ENCODE assay signal across 25 cellular contexts in the genomic region with DNA sequence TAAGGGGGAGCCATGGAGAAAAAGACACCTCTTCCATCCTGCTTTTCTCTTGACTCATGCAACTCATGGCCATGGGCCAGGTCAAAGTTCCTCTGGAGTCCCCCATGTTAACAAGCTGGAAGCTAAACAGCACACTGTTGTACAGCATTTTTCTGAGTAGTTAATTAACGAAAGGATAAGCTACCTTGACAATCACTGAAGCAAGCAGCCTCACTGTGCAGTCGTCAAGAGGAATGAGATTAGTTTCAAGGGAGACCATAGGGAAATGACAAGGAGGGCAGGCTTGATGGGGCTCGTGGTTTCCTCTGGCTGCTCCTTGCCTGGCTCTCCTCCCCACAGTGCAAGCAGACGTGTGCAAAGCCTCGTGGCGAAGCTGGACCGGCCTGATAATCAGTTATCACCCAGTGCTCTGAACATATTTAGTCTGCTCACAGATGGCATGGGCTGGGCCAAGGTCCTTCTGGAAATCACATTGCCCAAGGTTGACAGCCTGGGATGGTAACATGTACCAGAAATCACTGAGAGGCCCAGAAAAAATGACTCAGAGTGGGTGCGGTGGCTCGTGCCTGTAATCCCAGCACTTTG.
"Had no signal": no experiment of that assay in that cellular context is flagged by ENCODE, and none has a peak within 500 bp of the region (broad histone marks: within the 10 kb centered on the region; RNA-seq: fewer than 3 reads in every experiment).

No MANE protein-coding gene starts in this region.

- H3K27ac Mint-ChIP-seq: activated naive CD4-positive, alpha-beta T cell treated with anti-CD3 and anti-CD28 coated beads, Interleukin-2, amount 50 U/mL, for 24 hours; mesothelial cell of epicardium; stimulated activated naive CD8-positive, alpha-beta T cell treated with anti-CD3 and anti-CD28 coated beads, Interleukin-15, Interleukin-2, amounts not matched to agents 100 ng/mL and 50 ng/mL, for 24 hours; T-cell; T-helper 2 cell treated with Interferon-gamma antibody and Interleukin-4, amounts not matched to agents 5 μg/mL and 100 μg/mL, for 36 hours had no signal

- H3K9me3 Mint-ChIP-seq: activated naive CD4-positive, alpha-beta T cell treated with anti-CD3 and anti-CD28 coated beads, Interleukin-2, amount 50 U/mL, for 24 hours; stimulated activated naive CD8-positive, alpha-beta T cell treated with anti-CD3 and anti-CD28 coated beads, Interleukin-15, Interleukin-2, amounts not matched to agents 100 ng/mL and 50 ng/mL, for 24 hours; T-helper 2 cell treated with Interferon-gamma antibody and Interleukin-4, amounts not matched to agents 5 μg/mL and 100 μg/mL, for 36 hours had no signal

- H3K4me1 Mint-ChIP-seq: activated naive CD4-positive, alpha-beta T cell treated with anti-CD3 and anti-CD28 coated beads, Interleukin-2, amount 50 U/mL, for 24 hours; naive thymus-derived CD8-positive, alpha-beta T cell; T-cell had no signal

- H3K4me3 ChIP-seq: dorsolateral prefrontal cortex, gastroesophageal sphincter, heart left ventricle, left ventricle myocardium inferior, pancreas, right lobe of liver, skin epidermis, thyroid gland, upper lobe of right lung had no signal

- DNase-seq: activated CD4-positive, alpha-beta T cell treated with anti-CD3 and anti-CD28 coated beads for 1 hour; activated CD4-positive, alpha-beta T cell treated with anti-CD3 and anti-CD28 coated beads, Interleukin-2, amount 50 U/mL, for 1 hour; activated gamma-delta T cell treated with Interleukin-2 at 50 U/mL for 16 hours; activated T-cell treated with anti-CD3 and anti-CD28 coated beads, Interleukin-2, amount 50 U/mL, for 1 hour; aorta; islet precursor cell; left ventricle myocardium inferior; mammary epithelial cell; naive thymus-derived CD8-positive, alpha-beta T cell; pancreas; right lobe of liver; stimulated activated CD4-positive, alpha-beta T cell treated with anti-CD3 and anti-CD28 coated beads, Interleukin-1b, Interleukin-23, amount 100 ng/mL, for 48 hours; T-cell; thyroid gland; upper lobe of right lung; WERI-Rb-1 had no signal

- H3K4me3 Mint-ChIP-seq: activated naive CD4-positive, alpha-beta T cell treated with anti-CD3 and anti-CD28 coated beads, Interleukin-2, amount 50 U/mL, for 24 hours; brain; mesothelial cell of epicardium; naive thymus-derived CD8-positive, alpha-beta T cell; stimulated activated naive CD8-positive, alpha-beta T cell treated with anti-CD3 and anti-CD28 coated beads, Interleukin-15, Interleukin-2, amounts not matched to agents 100 ng/mL and 50 ng/mL, for 24 hours; T-cell; T-helper 2 cell treated with Interferon-gamma antibody and Interleukin-4, amounts not matched to agents 5 μg/mL and 100 μg/mL, for 36 hours had no signal

- H3K27me3 Mint-ChIP-seq: activated naive CD4-positive, alpha-beta T cell treated with anti-CD3 and anti-CD28 coated beads, Interleukin-2, amount 50 U/mL, for 24 hours; stimulated activated naive CD8-positive, alpha-beta T cell treated with anti-CD3 and anti-CD28 coated beads, Interleukin-15, Interleukin-2, amounts not matched to agents 100 ng/mL and 50 ng/mL, for 24 hours had no signal

- H3K36me3 Mint-ChIP-seq: activated naive CD4-positive, alpha-beta T cell treated with anti-CD3 and anti-CD28 coated beads, Interleukin-2, amount 50 U/mL, for 24 hours; brain; naive thymus-derived CD8-positive, alpha-beta T cell; T-cell had no signal

- H3K36me3 ChIP-seq: gastroesophageal sphincter, heart left ventricle, left ventricle myocardium inferior, pancreas, right lobe of liver, thyroid gland, upper lobe of right lung, WERI-Rb-1 had no signal

- H3K9me3 ChIP-seq: gastroesophageal sphincter, pancreas, right lobe of liver, thyroid gland, upper lobe of right lung had no signal

- ATAC-seq: gastroesophageal sphincter; naive thymus-derived CD8-positive, alpha-beta T cell; pancreas; right lobe of liver; T-cell; upper lobe of right lung had no signal

- H3K27ac ChIP-seq: gastroesophageal sphincter, heart left ventricle, left ventricle myocardium inferior, pancreas, right lobe of liver, skin epidermis, thyroid gland, upper lobe of right lung, WERI-Rb-1 had no signal

- H3K27me3 ChIP-seq: dorsolateral prefrontal cortex, gastroesophageal sphincter, heart left ventricle, pancreas, right lobe of liver, thyroid gland, upper lobe of right lung had no signal

- H3K4me1 ChIP-seq: gastroesophageal sphincter, heart left ventricle, left ventricle myocardium inferior, pancreas, right lobe of liver, upper lobe of right lung had no signal
